In the genomic region with DNA sequence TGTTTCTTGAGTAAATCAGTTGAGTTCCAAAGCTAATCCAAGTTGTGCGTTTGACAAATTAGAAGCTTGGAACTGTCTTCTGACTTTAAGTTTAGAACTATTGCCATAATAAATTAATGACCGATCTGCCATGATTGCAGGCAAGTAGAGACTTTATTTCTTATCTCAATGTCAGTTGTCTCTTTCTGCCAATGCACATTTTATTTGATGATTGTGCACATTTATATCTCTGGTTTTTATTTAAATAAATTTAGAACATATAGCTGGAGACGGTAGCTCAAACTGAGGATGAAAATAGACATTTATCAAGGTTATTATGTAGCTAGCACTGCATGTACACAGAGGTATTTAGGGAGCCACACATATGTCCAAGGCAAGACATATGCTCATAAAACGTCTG, we compare ENCODE assay signal across 10 cellular contexts. TPM values are rescaled to one million over a fixed set of nuclear protein-coding genes. Genes with fewer than 3 reads are reported as not detected.
"Had no signal": no experiment of that assay in that cellular context is flagged by ENCODE, and none has a peak within 500 bp of the region (broad histone marks: within the 10 kb centered on the region; RNA-seq: fewer than 3 reads in every experiment).

No MANE protein-coding gene starts in this region.

- H3K36me3 ChIP-seq: HAP-1 had no signal

- H3K9me3 ChIP-seq: HAP-1 had no signal

- H3K4me1 ChIP-seq: HAP-1 had no signal

- H3K4me3 ChIP-seq: GM23248, HAP-1, K562 had no signal

- DNase-seq: GM23248, GOT3, H7, HFFc6, KG1 had no signal

- H3K27ac ChIP-seq: GM23248 had no signal

- FAIRE-seq: HTR-8/SVneo, K562 had no signal

- ATAC-seq: HCT116, K562 had no signal

RNA-seq across cellular contexts. Expression of a gene that starts 34.1 kb away (rescaled TPM):
- total RNA-seq: GM23248, H4, H7, HFFc6, K562 had no signal
- polyA plus RNA-seq: GM23248 had no signal
